ENCODE assay signal across 8 cellular contexts in genomic region chr4:30714408-30715031, GRCh38. TPM values are rescaled to one million over a fixed set of nuclear protein-coding genes. Genes with fewer than 3 reads are reported as not detected.
DNase-seq lines count a peak whose midpoint lies in the region; ATAC-seq and TF ChIP-seq lines count a peak whose summit lies in the region.
"Had no signal": no experiment of that assay in that cellular context is flagged by ENCODE, and none has a peak within 500 bp of the region (broad histone marks: within the 10 kb centered on the region; RNA-seq: fewer than 3 reads in every experiment).

No MANE protein-coding gene starts in this region.

- no peaks in the 10 kb centered on the region for H3K27me3 ChIP-seq in foreskin keratinocyte

- H3K4me3 ChIP-seq in retinal pigment epithelial cell (ENCODE audit: low read length): no peak overlapping the region

- DNase-seq in HK-2 (ENCODE audit: unreplicated experiment): peak; percentile 52
- DNase-seq in foreskin keratinocyte: peak in 1 of 2 donors; percentile 49
- no peak for DNase-seq in retinal pigment epithelial cell (ENCODE audit: low read depth)
- DNase-seq in GOT3 (lab: John Stamatoyannopoulos, UW): no peak
- DNase-seq: activated B cell treated with CpG ODN at 0.5 μM for 24 hours had no signal

- H3K27ac ChIP-seq in foreskin keratinocyte: no peak overlapping the region

- no peaks in the 10 kb centered on the region for H3K4me1 ChIP-seq in foreskin keratinocyte

- peak; percentile 64; the same call in 2 of the 3 replicates for TF ChIP-seq CTCF in GM12872 (IDR thresholded peaks at IDR 0.05; ENCODE audit: insufficient read depth, low read depth, low read length)
- peak; percentile 77 for TF ChIP-seq CTCF in foreskin keratinocyte (conservative IDR thresholded peaks at IDR 0.05)
- TF ChIP-seq CTCF in retinal pigment epithelial cell (conservative IDR thresholded peaks at IDR 0.05; ENCODE audit: low read depth, low read length): peak; percentile 88

- ATAC-seq in SK-N-SH treated with all-trans-retinoic acid at 6 μM for 48 hours: peak; percentile 55
- peak; percentile 18 for ATAC-seq in foreskin keratinocyte
- ATAC-seq in GM21723 (IDR thresholded peaks at IDR 0.05; ENCODE audit: unreplicated experiment): no peak

TF ChIP-seq in SK-N-SH treated with all-trans-retinoic acid at 6 μM for 48 hours, 23 proteins besides CTCF, POLR2A, EP300 and RAD21:
- TF ChIP-seq BACH2 (CRISPR knock-in tag; IDR thresholded peaks at IDR 0.05; ENCODE audit: borderline replicate concordance): no peak
- TF ChIP-seq PATZ1 (CRISPR knock-in tag; IDR thresholded peaks at IDR 0.05; ENCODE audit: borderline replicate concordance): no peak
- no peak for TF ChIP-seq ESRRG (CRISPR knock-in tag; IDR thresholded peaks at IDR 0.05)
- TF ChIP-seq ZNF565 (CRISPR knock-in tag; conservative IDR thresholded peaks at IDR 0.05; ENCODE audit: low read depth): no peak
TF ChIP-seq in SK-N-SH treated with all-trans-retinoic acid at 6 μM for 48 hours: peak in this region for 0.

RNA-seq across cellular contexts. Expression of gene PCDH7, which starts 5.6 kb away (rescaled TPM):
- total RNA-seq in foreskin keratinocyte: 34.5 and 43.2 TPM in 2 replicates
- polyA plus RNA-seq in foreskin keratinocyte: 6.7 and 10.9 TPM in 2 replicates
- total RNA-seq: activated B cell treated with CpG ODN at 0.5 μM for 24 hours had no signal
